8 cellular contexts compared by ENCODE assay signal in the genomic region with DNA sequence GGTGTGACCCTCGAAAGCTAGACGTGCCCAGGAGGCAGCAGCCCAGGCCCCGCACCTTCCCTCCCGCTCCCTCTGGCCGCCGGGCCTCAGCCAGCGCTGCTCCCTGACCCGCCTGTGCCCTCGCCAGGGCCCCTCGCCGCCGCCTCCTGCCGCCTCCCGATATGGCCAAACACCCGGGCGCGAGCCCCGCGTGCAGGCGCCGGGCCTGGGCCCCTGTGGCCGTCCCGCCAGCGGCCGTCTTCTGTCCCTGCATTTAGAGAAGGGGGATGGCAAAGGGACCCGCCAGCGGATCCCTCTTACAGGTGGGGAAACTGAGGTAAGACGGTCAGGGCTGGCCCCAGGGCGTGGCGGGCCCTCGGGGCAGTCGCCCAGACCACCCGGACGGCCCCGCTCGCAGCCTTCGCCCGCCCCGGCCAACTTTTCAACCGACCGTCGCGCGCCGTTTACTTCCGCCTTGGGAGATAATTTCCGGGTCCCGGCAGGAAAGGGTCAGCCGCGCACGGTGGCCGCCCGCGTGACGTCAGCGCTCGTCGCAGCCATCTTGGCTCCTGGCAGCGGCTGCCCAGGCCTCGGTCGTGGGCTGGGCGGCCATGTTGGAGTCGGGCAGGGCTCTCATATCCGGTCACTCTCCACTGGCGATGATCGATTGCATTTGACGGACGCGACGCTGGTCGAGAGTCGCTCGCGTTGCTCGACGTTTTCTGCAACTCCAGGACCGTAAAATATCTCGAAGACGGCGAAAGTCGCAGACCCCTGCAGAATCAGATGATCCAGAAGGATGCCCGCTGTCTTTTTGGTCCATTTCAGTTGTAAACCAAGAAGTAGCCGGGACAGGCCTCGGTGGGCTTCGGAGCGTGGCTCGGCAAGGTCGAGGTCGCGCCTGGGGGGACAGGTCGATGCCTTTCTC. TPM values are rescaled to one million over a fixed set of nuclear protein-coding genes. Genes with fewer than 3 reads are reported as not detected.
DNase-seq lines count a peak whose midpoint lies in the region; ATAC-seq and TF ChIP-seq lines count a peak whose summit lies in the region.

No MANE protein-coding gene starts in this region.

- no peaks in the 10 kb centered on the region for H3K36me3 Mint-ChIP-seq in T-helper 17 cell (ENCODE audit: low read depth)

- H3K4me3 ChIP-seq in right atrium auricular region, result peak overlapping the region; percentile 77 to 92
- H3K4me3 ChIP-seq in psoas muscle, result peak overlapping the region; percentile 81
- peak overlapping the region; percentile 68 for H3K4me3 ChIP-seq in urinary bladder (ENCODE audit: low read depth, low read length)

- H3K4me1 ChIP-seq in right atrium auricular region (peaks cover 0 to 24% of the 10 kb centered on the region in 2 donors), psoas muscle (no peaks in the 10 kb centered on the region), urinary bladder (ENCODE audit: insufficient read depth) (no peaks in the 10 kb centered on the region)

- ATAC-seq in HG02623 (IDR thresholded peaks at IDR 0.05; ENCODE audit: unreplicated experiment), result peak; percentile 84
- peak; percentile 91 for ATAC-seq in T-helper 17 cell
- ATAC-seq in psoas muscle, result peak; percentile 97 to 99 (median 98)

- peaks cover 9% of the 10 kb centered on the region for H3K27me3 Mint-ChIP-seq in T-helper 17 cell

- H3K9me3 ChIP-seq in T-helper 17 cell (ENCODE audit: control insufficient read depth, low read length, poor library complexity, severe bottlenecking) (no peaks in the 10 kb centered on the region), right atrium auricular region (no peaks in the 10 kb centered on the region), psoas muscle (no peaks in the 10 kb centered on the region)

- peak overlapping the region; percentile 94 for H3K4me3 Mint-ChIP-seq in T-helper 17 cell

- H3K27ac Mint-ChIP-seq in T-helper 17 cell, result peak overlapping the region; percentile 94

- DNase-seq in GM10266 (ENCODE audit: extremely low spot score) (peak; percentile 95), NCI-H1417 treated with DMSO at 0.1 percent for 48 hours (lab: John Stamatoyannopoulos, UW) (peak; percentile 75), T-helper 17 cell (peak; percentile 61 to 71 (median 62)), right atrium auricular region (ENCODE audit: low spot score) (peak; percentile 95), psoas muscle (peak; percentile 93 to 96)

- TF ChIP-seq CTCF in GM10266 (IDR thresholded peaks at IDR 0.05; ENCODE audit: control insufficient read depth, insufficient read depth, low read depth, missing control alignments) (no peak), right atrium auricular region (IDR thresholded peaks at IDR 0.05) (no peak), psoas muscle (IDR thresholded peaks at IDR 0.05) (no peak)

- intact Hi-C loops in psoas muscle (cut with DNase I), result no loop called here

- H3K27ac ChIP-seq in angular gyrus (ENCODE audit: low read depth, low read length) (peak overlapping the region; percentile 70), right atrium auricular region (peak overlapping the region; percentile 90 to 92), psoas muscle (peak overlapping the region; percentile 82), urinary bladder (ENCODE audit: low read depth) (peak overlapping the region; percentile 74)

- no peaks in the 10 kb centered on the region for H3K27me3 ChIP-seq in right atrium auricular region
- peaks cover 0 to 55% (median 31%) of the 10 kb centered on the region in 3 donors for H3K27me3 ChIP-seq in psoas muscle (ENCODE audit: insufficient read depth in 3 of 3, low read length in 2 of 3)

- WGBS in psoas muscle, 3 donors, result 6 to 15% (median 12%) methylated on average over 89 to 91 of the region's 91 CpGs
- WGBS in urinary bladder, result 13% methylated on average over 91 of the region's 91 CpGs

- H3K4me1 Mint-ChIP-seq in T-helper 17 cell, result peaks cover 9% of the 10 kb centered on the region

- no peaks in the 10 kb centered on the region for H3K36me3 ChIP-seq in right atrium auricular region
- H3K36me3 ChIP-seq in psoas muscle (ENCODE audit: insufficient read depth in 1 of 2, low read depth in 1 of 2), result no peaks in the 10 kb centered on the region
- H3K36me3 ChIP-seq in urinary bladder (ENCODE audit: insufficient read depth), result no peaks in the 10 kb centered on the region

RNA-seq across cellular contexts. Expression of a gene that starts 7.1 kb away (rescaled TPM):
- total RNA-seq in T-helper 17 cell (not detected), right atrium auricular region (not detected), psoas muscle (not detected), urinary bladder (not detected)
- polyA plus RNA-seq in psoas muscle (not detected), urinary bladder (not detected)

RNA-seq across cellular contexts. Expression of a gene that starts 19.2 kb away (rescaled TPM):
- total RNA-seq in T-helper 17 cell, result 10 to 100 TPM; 21.1 to 22.4 TPM
- total RNA-seq in right atrium auricular region, result 1 to 10 TPM; 1.8 to 2.3 TPM
- 1 to 10 TPM; 2.5 to 4.5 (median 4.0) TPM for total RNA-seq in psoas muscle
- polyA plus RNA-seq in psoas muscle, result 1 to 10 TPM; 1.7 to 8.4 (median 2.2) TPM
- 8.6 TPM for total RNA-seq in urinary bladder
- 16.7 TPM for polyA plus RNA-seq in urinary bladder

RNA-seq across cellular contexts. Expression of a gene that starts 19.4 kb away (rescaled TPM):
- 10 to 100 TPM; 14.9 to 17.1 TPM for total RNA-seq in T-helper 17 cell
- total RNA-seq in right atrium auricular region, result 10 to 100 TPM; 11.4 to 13.2 TPM
- 10 to 100 TPM in 1 of 4 donors, 1 to 10 TPM in 3; 4.4 to 10.9 (median 7.6) TPM for total RNA-seq in psoas muscle
- 10 to 100 TPM; 11.7 to 25.7 (median 25.2) TPM for polyA plus RNA-seq in psoas muscle
- 8.1 TPM for total RNA-seq in urinary bladder
- 21.6 TPM for polyA plus RNA-seq in urinary bladder

RNA-seq across cellular contexts. Expression of a gene that starts 47.1 kb away (rescaled TPM):
- total RNA-seq in T-helper 17 cell (not detected), right atrium auricular region (10 to 100 TPM; 44.8 to 94.6 TPM), psoas muscle (under 1 TPM in 1 of 4 donors, not detected in 3; 0.17 TPM), urinary bladder (0.74 TPM)
- polyA plus RNA-seq in psoas muscle (under 1 TPM; 0.03 to 0.10 (median 0.08) TPM), urinary bladder (0.41 TPM)

Comparison
In these comparisons a context has a peak if more than half of its experiments do, and no peak if none do; other contexts are left out.
1. Peak in every context shown above with its lines: DNase-seq, ATAC-seq, H3K4me3 ChIP-seq and H3K27ac ChIP-seq.